ENCODE assay signal across 6 cellular contexts in genomic region chr16:5761592-5761991, GRCh38.
"Had no signal": no experiment of that assay in that cellular context is flagged by ENCODE, and none has a peak within 500 bp of the region (broad histone marks: within the 10 kb centered on the region; RNA-seq: fewer than 3 reads in every experiment).

No MANE protein-coding gene starts in this region.

- DNase-seq: Karpas-422, KBM-7, KG1 had no signal

- H3K9ac ChIP-seq: KMS-11 had no signal

- H3K27ac ChIP-seq: HL-60, KMS-11 had no signal

- H3K4me2 ChIP-seq: KMS-11 had no signal

- FAIRE-seq: HTR-8/SVneo had no signal
